Comparison of ENCODE assay signal across 2 cellular contexts in genomic region chr14:94936411-94936892, GRCh38.
TF ChIP-seq lines count a peak whose summit lies in the region.

No MANE protein-coding gene starts in this region.

TF ChIP-seq in IMR-90, 13 proteins besides CTCF, POLR2A, EP300 and RAD21 (continued from another document):
- no peak for TF ChIP-seq RCOR1 (IDR thresholded peaks at IDR 0.05; ENCODE audit: insufficient replicate concordance, low read length)
- TF ChIP-seq RFX5 (IDR thresholded peaks at IDR 0.05; ENCODE audit: low read depth, low read length), result no peak
- no peak for TF ChIP-seq SMC3 (IDR thresholded peaks at IDR 0.05; ENCODE audit: low read depth, low read length)
- TF ChIP-seq USF2 (IDR thresholded peaks at IDR 0.05; ENCODE audit: low read depth, low read length), result peak; percentile 38; the same call in 1 of the 2 replicates
- TF ChIP-seq CHD1 (IDR thresholded peaks at IDR 0.05; ENCODE audit: low read depth, low read length), result no peak
- TF ChIP-seq MAFK (IDR thresholded peaks at IDR 0.05; ENCODE audit: low read depth, low read length), result no peak
- no peak for TF ChIP-seq MXI1 (IDR thresholded peaks at IDR 0.05; ENCODE audit: borderline replicate concordance, low read depth, low read length)

TF ChIP-seq in SK-N-SH, 30 proteins besides CTCF, POLR2A, EP300 and RAD21 (continued from another document):
- TF ChIP-seq RFX5 (IDR thresholded peaks at IDR 0.05; ENCODE audit: low read length) (peak; percentile 48), SMC3 (IDR thresholded peaks at IDR 0.05; ENCODE audit: low read depth, low read length) (no peak), GATA2 (CRISPR knock-in tag; IDR thresholded peaks at IDR 0.05) (peak; percentile 25), MEF2A (IDR thresholded peaks at IDR 0.05; ENCODE audit: borderline replicate concordance, low read depth) (no peak)
